Comparison of ENCODE assay signal across 22 cellular contexts in genomic region chr9:95081998-95082397, GRCh38.
A peak's percentile ranks its signal among the peaks of the same experiment; 100 is the strongest.
DNase-seq lines count a peak whose midpoint lies in the region; ATAC-seq and TF ChIP-seq lines count a peak whose summit lies in the region.
"Had no signal": no experiment of that assay in that cellular context is flagged by ENCODE, and none has a peak within 500 bp of the region (broad histone marks: within the 10 kb centered on the region; RNA-seq: fewer than 3 reads in every experiment).

No MANE protein-coding gene starts in this region.

- intact Hi-C loops in psoas muscle (cut with DNase I) = no loop called here
- intact Hi-C loops in upper lobe of right lung (cut with DNase I) = no loop called here

- H3K27ac Mint-ChIP-seq in stimulated activated naive CD8-positive, alpha-beta T cell treated with anti-CD3 and anti-CD28 coated beads, Interleukin-15, amount 100 ng/mL, for 72 hours = peak overlapping the region in 1 of 2 donors; percentile 54
- H3K27ac Mint-ChIP-seq: activated naive CD8-positive, alpha-beta T cell treated with anti-CD3 and anti-CD28 coated beads, Interleukin-2, amount 10 ng/mL, durations not matched to agents 7 days and 5 days; activated T-cell treated with anti-CD3 and anti-CD28 coated beads, Interleukin-2, amount 50 U/mL, for 72 hours; immature natural killer cell; naive B cell; stimulated activated naive B cell treated with anti-CD40 and anti-IgM and Interleukin-4, amounts not matched to agents 10 μg/mL and 1 μg/mL and 100 μg/mL, for 72 hours had no signal

- H3K27ac ChIP-seq in gastroesophageal sphincter = peak overlapping the region; percentile 41 to 89 (median 80)
- H3K27ac ChIP-seq in psoas muscle = peak overlapping the region; percentile 93
- H3K27ac ChIP-seq in upper lobe of right lung = no peak overlapping the region
- H3K27ac ChIP-seq: BLaER1 had no signal

- no peaks in the 10 kb centered on the region for H3K4me1 Mint-ChIP-seq in stimulated activated naive CD8-positive, alpha-beta T cell treated with anti-CD3 and anti-CD28 coated beads, Interleukin-15, amount 100 ng/mL, for 72 hours
- H3K4me1 Mint-ChIP-seq: activated naive CD8-positive, alpha-beta T cell treated with anti-CD3 and anti-CD28 coated beads, Interleukin-2, amount 10 ng/mL, durations not matched to agents 7 days and 5 days; immature natural killer cell; stimulated activated naive B cell treated with anti-CD40 and anti-IgM and Interleukin-4, amounts not matched to agents 10 μg/mL and 1 μg/mL and 100 μg/mL, for 72 hours had no signal

- no peaks in the 10 kb centered on the region for H3K27me3 ChIP-seq in gastroesophageal sphincter
- H3K27me3 ChIP-seq in psoas muscle (ENCODE audit: insufficient read depth in 3 of 3, low read length in 2 of 3) = no peaks in the 10 kb centered on the region
- H3K27me3 ChIP-seq in upper lobe of right lung = no peaks in the 10 kb centered on the region
- H3K27me3 ChIP-seq: BLaER1 had no signal

- ATAC-seq in gastroesophageal sphincter (no peak), psoas muscle (peak in 1 of 4 donors; percentile 22), upper lobe of right lung (no peak)
- no peak for ATAC-seq in stimulated activated naive CD8-positive, alpha-beta T cell treated with anti-CD3 and anti-CD28 coated beads, Interleukin-15, amount 100 ng/mL, for 72 hours
- ATAC-seq: activated T-cell treated with anti-CD3 and anti-CD28 coated beads, Interleukin-2, amount 50 U/mL, for 72 hours; HCT116; stimulated activated naive B cell treated with anti-CD40 and anti-IgM and Interleukin-4, amounts not matched to agents 10 μg/mL and 1 μg/mL and 100 μg/mL, for 72 hours had no signal

- 45 to 60% methylated on average over 4 to 15 of the region's 19 CpGs for WGBS in gastroesophageal sphincter (ENCODE audit: low coverage in 1 of 2), 2 donors
- WGBS in psoas muscle, 3 donors = 53 to 70% (median 60%) methylated on average over 19 of the region's 19 CpGs

- H3K36me3 ChIP-seq in gastroesophageal sphincter (peaks cover 0 to 70% of the 10 kb centered on the region in 2 donors), psoas muscle (ENCODE audit: insufficient read depth in 1 of 2, low read depth in 1 of 2) (peaks cover 0 to 45% of the 10 kb centered on the region in 2 donors), upper lobe of right lung (peaks cover 64% of the 10 kb centered on the region)

- H3K9me3 Mint-ChIP-seq in stimulated activated naive CD8-positive, alpha-beta T cell treated with anti-CD3 and anti-CD28 coated beads, Interleukin-15, amount 100 ng/mL, for 72 hours = no peaks in the 10 kb centered on the region
- H3K9me3 Mint-ChIP-seq: activated naive CD8-positive, alpha-beta T cell treated with anti-CD3 and anti-CD28 coated beads, Interleukin-2, amount 10 ng/mL, durations not matched to agents 7 days and 5 days; activated T-cell treated with anti-CD3 and anti-CD28 coated beads, Interleukin-2, amount 50 U/mL, for 72 hours; immature natural killer cell; naive B cell; stimulated activated naive B cell treated with anti-CD40 and anti-IgM and Interleukin-4, amounts not matched to agents 10 μg/mL and 1 μg/mL and 100 μg/mL, for 72 hours had no signal

- H3K4me1 ChIP-seq in gastroesophageal sphincter (peaks cover 1 to 100% (median 30%) of the 10 kb centered on the region in 3 donors), psoas muscle (peaks cover 84% of the 10 kb centered on the region), upper lobe of right lung (peaks cover 14% of the 10 kb centered on the region)

- TF ChIP-seq CTCF in gastroesophageal sphincter (IDR thresholded peaks at IDR 0.05) (no peak), psoas muscle (IDR thresholded peaks at IDR 0.05) (no peak), upper lobe of right lung (IDR thresholded peaks at IDR 0.05) (no peak)

- H3K4me3 ChIP-seq in gastroesophageal sphincter = no peak overlapping the region
- no peak overlapping the region for H3K4me3 ChIP-seq in psoas muscle
- no peak overlapping the region for H3K4me3 ChIP-seq in upper lobe of right lung
- H3K4me3 ChIP-seq: BLaER1 had no signal

- H3K27me3 Mint-ChIP-seq in stimulated activated naive CD8-positive, alpha-beta T cell treated with anti-CD3 and anti-CD28 coated beads, Interleukin-15, amount 100 ng/mL, for 72 hours = no peaks in the 10 kb centered on the region
- H3K27me3 Mint-ChIP-seq: activated naive CD8-positive, alpha-beta T cell treated with anti-CD3 and anti-CD28 coated beads, Interleukin-2, amount 10 ng/mL, durations not matched to agents 7 days and 5 days; naive B cell; stimulated activated naive B cell treated with anti-CD40 and anti-IgM and Interleukin-4, amounts not matched to agents 10 μg/mL and 1 μg/mL and 100 μg/mL, for 72 hours had no signal

- DNase-seq in activated effector memory CD4-positive, alpha-beta T cell treated with anti-CD3 and anti-CD28 coated beads, Interleukin-2, amount 50 U/mL, for 16 hours = peak; percentile 51
- no peak for DNase-seq in activated effector memory CD4-positive, alpha-beta T cell treated with Interleukin-2 at 50 U/mL for 16 hours
- no peak for DNase-seq in psoas muscle
- DNase-seq in upper lobe of right lung = peak; percentile 37
- DNase-seq in stimulated activated naive CD8-positive, alpha-beta T cell treated with anti-CD3 and anti-CD28 coated beads, Interleukin-15, amount 100 ng/mL, for 72 hours = no peak
- no peak for DNase-seq in LoVo (ENCODE audit: low spot score)
- no peak for DNase-seq in NCI-H1436 treated with DMSO at 0.1 percent for 48 hours (lab: John Stamatoyannopoulos, UW)
- DNase-seq: 8988T; activated CD8-positive, alpha-beta memory T cell treated with anti-CD3 and anti-CD28 coated beads for 24 hours; activated naive CD8-positive, alpha-beta T cell treated with anti-CD3 and anti-CD28 coated beads, Interleukin-2, amount 10 ng/mL, durations not matched to agents 7 days and 5 days; activated T-cell treated with anti-CD3 and anti-CD28 coated beads, Interleukin-2, amount 50 U/mL, for 72 hours; immature natural killer cell; mammary epithelial cell; naive B cell; NCI-H1417; NCI-H748 treated with DMSO at 0.1 percent for 48 hours; SK-N-SH; stimulated activated naive B cell treated with anti-CD40 and anti-IgM and Interleukin-4, amounts not matched to agents 10 μg/mL and 1 μg/mL and 100 μg/mL, for 72 hours; T-helper 9 cell had no signal

- TF ChIP-seq EP300 in gastroesophageal sphincter (IDR thresholded peaks at IDR 0.05) = no peak

- no peak overlapping the region for H3K4me3 Mint-ChIP-seq in stimulated activated naive CD8-positive, alpha-beta T cell treated with anti-CD3 and anti-CD28 coated beads, Interleukin-15, amount 100 ng/mL, for 72 hours
- H3K4me3 Mint-ChIP-seq: activated naive CD8-positive, alpha-beta T cell treated with anti-CD3 and anti-CD28 coated beads, Interleukin-2, amount 10 ng/mL, durations not matched to agents 7 days and 5 days; activated T-cell treated with anti-CD3 and anti-CD28 coated beads, Interleukin-2, amount 50 U/mL, for 72 hours; immature natural killer cell; naive B cell; stimulated activated naive B cell treated with anti-CD40 and anti-IgM and Interleukin-4, amounts not matched to agents 10 μg/mL and 1 μg/mL and 100 μg/mL, for 72 hours had no signal

- no peak for TF ChIP-seq POLR2A in gastroesophageal sphincter (IDR thresholded peaks at IDR 0.05)

- H3K9me3 ChIP-seq in gastroesophageal sphincter = no peaks in the 10 kb centered on the region
- H3K9me3 ChIP-seq in psoas muscle = no peaks in the 10 kb centered on the region
- no peaks in the 10 kb centered on the region for H3K9me3 ChIP-seq in upper lobe of right lung
- H3K9me3 ChIP-seq: BLaER1, SK-N-SH had no signal

Comparison
In these comparisons a context has a peak if more than half of its experiments do, and no peak if none do; other contexts are left out.
1. DNase-seq: peak in activated effector memory CD4-positive, alpha-beta T cell treated with anti-CD3 and anti-CD28 coated beads, Interleukin-2, amount 50 U/mL, for 16 hours (single experiment) and upper lobe of right lung (single experiment); none in activated effector memory CD4-positive, alpha-beta T cell treated with Interleukin-2 at 50 U/mL for 16 hours (single experiment), psoas muscle (0 of 2), stimulated activated naive CD8-positive, alpha-beta T cell treated with anti-CD3 and anti-CD28 coated beads, Interleukin-15, amount 100 ng/mL, for 72 hours (0 of 2), LoVo (single experiment) and NCI-H1436 treated with DMSO at 0.1 percent for 48 hours (single experiment).